In genomic region chr17:10697092-10698081, GRCh38 we compare ENCODE assay signal across 8 cellular contexts. TPM values are rescaled to one million over a fixed set of nuclear protein-coding genes. Genes with fewer than 3 reads are reported as not detected.
DNase-seq lines count a peak whose midpoint lies in the region; ATAC-seq and TF ChIP-seq lines count a peak whose summit lies in the region.

Gene ADPRM, plus strand, starts transcription at chr17:10697594. Its CDS starts 7,333 bp downstream, at chr17:10704927.
Gene SCO1, minus strand, starts transcription at chr17:10697533. Its CDS starts 26 bp downstream, at chr17:10697507.

- H2AFZ ChIP-seq in osteoblast (ENCODE audit: low read length) = peak within 1 kb of the TSS; percentile 75

- H3K4me3 Mint-ChIP-seq in activated naive CD8-positive, alpha-beta T cell treated with anti-CD3 and anti-CD28 coated beads for 36 hours = peak within 1 kb of the TSS; percentile 97
- H3K4me3 Mint-ChIP-seq in glutamatergic neuron (ENCODE audit: unreplicated experiment) = peak within 1 kb of the TSS; percentile 95

- no peaks in the 10 kb centered on the region for H4K20me1 ChIP-seq in osteoblast (ENCODE audit: insufficient read depth, low read length)

- no peaks in the 10 kb centered on the region for H3K9me3 Mint-ChIP-seq in activated naive CD8-positive, alpha-beta T cell treated with anti-CD3 and anti-CD28 coated beads for 36 hours
- H3K9me3 Mint-ChIP-seq in glutamatergic neuron (ENCODE audit: unreplicated experiment) = no peaks in the 10 kb centered on the region

- ATAC-seq in HG02588 (IDR thresholded peaks at IDR 0.05; ENCODE audit: unreplicated experiment) = peak; percentile 96
- peak; percentile 90 for ATAC-seq in thoracic aorta (ENCODE audit: insufficient number of reproducible peaks, low FRiP score, low read depth)

- H3K27me3 ChIP-seq in osteoblast (ENCODE audit: insufficient read depth, low read length) (no peaks in the 10 kb centered on the region), thoracic aorta (replicated peaks; ENCODE audit: insufficient read depth) (no peaks in the 10 kb centered on the region)

- peaks cover 55% of the 10 kb centered on the region for H3K4me1 Mint-ChIP-seq in activated naive CD8-positive, alpha-beta T cell treated with anti-CD3 and anti-CD28 coated beads for 36 hours
- peaks cover 10% of the 10 kb centered on the region for H3K4me1 Mint-ChIP-seq in glutamatergic neuron (ENCODE audit: low read depth, unreplicated experiment)

- H3K4me3 ChIP-seq in osteoblast (ENCODE audit: insufficient read depth, low read length) (peak within 1 kb of the TSS; percentile 80), thoracic aorta (peak within 1 kb of the TSS; percentile 80)

- peaks cover 55% of the 10 kb centered on the region for H3K36me3 Mint-ChIP-seq in activated naive CD8-positive, alpha-beta T cell treated with anti-CD3 and anti-CD28 coated beads for 36 hours
- no peaks in the 10 kb centered on the region for H3K36me3 Mint-ChIP-seq in glutamatergic neuron (ENCODE audit: unreplicated experiment)

- no peaks in the 10 kb centered on the region for H3K27me3 Mint-ChIP-seq in activated naive CD8-positive, alpha-beta T cell treated with anti-CD3 and anti-CD28 coated beads for 36 hours
- no peaks in the 10 kb centered on the region for H3K27me3 Mint-ChIP-seq in glutamatergic neuron (ENCODE audit: unreplicated experiment)

- peak within 1 kb of the TSS; percentile 74 for H3K27ac ChIP-seq in osteoblast (ENCODE audit: low read depth, low read length)
- peak within 1 kb of the TSS; percentile 91 to 94 for H3K27ac ChIP-seq in thoracic aorta

- H3K4me2 ChIP-seq in osteoblast (ENCODE audit: insufficient read depth, low read length) = peak within 1 kb of the TSS; percentile 87

- no peaks in the 10 kb centered on the region for H3K9me3 ChIP-seq in osteoblast (ENCODE audit: low read depth, low read length)
- no peaks in the 10 kb centered on the region for H3K9me3 ChIP-seq in thoracic aorta

- DNase-seq in NCI-H1048 (lab: John Stamatoyannopoulos, UW) (peak; percentile 63), SKM-1 (lab: John Stamatoyannopoulos, UW; ENCODE audit: unreplicated experiment) (peak; percentile 44), glutamatergic neuron (peak; percentile 94), osteoblast (ENCODE audit: insufficient read length, low spot score, missing footprints) (peak; percentile 96), thoracic aorta (ENCODE audit: low spot score) (peak; percentile 86)
- peak; percentile 90 for DNase-seq in activated naive CD8-positive, alpha-beta T cell treated with anti-CD3 and anti-CD28 coated beads for 36 hours

- peak; percentile 93 for TF ChIP-seq POLR2A in GM10847 (IDR thresholded peaks at IDR 0.05; ENCODE audit: extremely low read depth, insufficient read length)

- H3K79me2 ChIP-seq in osteoblast (ENCODE audit: insufficient read depth, low read length) = peaks cover 74% of the 10 kb centered on the region

- H3K4me1 ChIP-seq in osteoblast (ENCODE audit: insufficient read depth, low read length) = peaks cover 15% of the 10 kb centered on the region
- peaks cover 20 to 24% of the 10 kb centered on the region in 2 donors for H3K4me1 ChIP-seq in thoracic aorta (ENCODE audit: control insufficient read depth in 1 of 2, low read depth in 2 of 2)

- no peak for TF ChIP-seq CTCF in glutamatergic neuron (IDR thresholded peaks at IDR 0.05; ENCODE audit: partially characterized antibody, unreplicated experiment)
- peak; percentile 36 for TF ChIP-seq CTCF in osteoblast (IDR thresholded peaks at IDR 0.05; ENCODE audit: extremely low read depth, low read depth, low read length)
- peak; percentile 33 for TF ChIP-seq CTCF in thoracic aorta (IDR thresholded peaks at IDR 0.05)

- H3K27ac Mint-ChIP-seq in activated naive CD8-positive, alpha-beta T cell treated with anti-CD3 and anti-CD28 coated beads for 36 hours = peak within 1 kb of the TSS; percentile 95
- H3K27ac Mint-ChIP-seq in glutamatergic neuron (ENCODE audit: unreplicated experiment) = peak within 1 kb of the TSS; percentile 68

- H3K36me3 ChIP-seq in osteoblast (ENCODE audit: insufficient read depth, low read length) = peaks cover 28% of the 10 kb centered on the region
- peaks cover under 1% of the 10 kb centered on the region for H3K36me3 ChIP-seq in thoracic aorta

RNA-seq across cellular contexts. Expression of gene ADPRM, which starts in this region (rescaled TPM):
- 10 to 100 TPM; 12.9 to 13.2 TPM for total RNA-seq in activated naive CD8-positive, alpha-beta T cell treated with anti-CD3 and anti-CD28 coated beads for 36 hours
- 7.9 TPM for total RNA-seq in glutamatergic neuron (ENCODE audit: unreplicated experiment)
- 17.4 and 22.1 TPM in 2 replicates for total RNA-seq in osteoblast
- total RNA-seq in thoracic aorta = 10 to 100 TPM in 1 of 2 donors, 1 to 10 TPM in 1; 6.9 to 13.6 TPM

RNA-seq across cellular contexts. Expression of gene SCO1, which starts in this region (rescaled TPM):
- 10 to 100 TPM; 55.1 to 56.1 TPM for total RNA-seq in activated naive CD8-positive, alpha-beta T cell treated with anti-CD3 and anti-CD28 coated beads for 36 hours
- 20.6 TPM for total RNA-seq in glutamatergic neuron (ENCODE audit: unreplicated experiment)
- 16.5 and 18.8 TPM in 2 replicates for total RNA-seq in osteoblast
- total RNA-seq in thoracic aorta = 10 to 100 TPM; 17.9 to 32.5 TPM

Comparison
In these comparisons a context has a peak if more than half of its experiments do, and no peak if none do; other contexts are left out.
1. Peak in every context shown above with its lines: DNase-seq, ATAC-seq, H3K4me3 ChIP-seq and H3K27ac ChIP-seq.
2. DNase-seq: peak in every context shown above with its lines; median percentile 96 in osteoblast; 94 in glutamatergic neuron; 90 in activated naive CD8-positive, alpha-beta T cell treated with anti-CD3 and anti-CD28 coated beads for 36 hours; 86 in thoracic aorta; 63 in NCI-H1048; 44 in SKM-1.